Comparison of ENCODE assay signal across 12 cellular contexts in the genomic region with DNA sequence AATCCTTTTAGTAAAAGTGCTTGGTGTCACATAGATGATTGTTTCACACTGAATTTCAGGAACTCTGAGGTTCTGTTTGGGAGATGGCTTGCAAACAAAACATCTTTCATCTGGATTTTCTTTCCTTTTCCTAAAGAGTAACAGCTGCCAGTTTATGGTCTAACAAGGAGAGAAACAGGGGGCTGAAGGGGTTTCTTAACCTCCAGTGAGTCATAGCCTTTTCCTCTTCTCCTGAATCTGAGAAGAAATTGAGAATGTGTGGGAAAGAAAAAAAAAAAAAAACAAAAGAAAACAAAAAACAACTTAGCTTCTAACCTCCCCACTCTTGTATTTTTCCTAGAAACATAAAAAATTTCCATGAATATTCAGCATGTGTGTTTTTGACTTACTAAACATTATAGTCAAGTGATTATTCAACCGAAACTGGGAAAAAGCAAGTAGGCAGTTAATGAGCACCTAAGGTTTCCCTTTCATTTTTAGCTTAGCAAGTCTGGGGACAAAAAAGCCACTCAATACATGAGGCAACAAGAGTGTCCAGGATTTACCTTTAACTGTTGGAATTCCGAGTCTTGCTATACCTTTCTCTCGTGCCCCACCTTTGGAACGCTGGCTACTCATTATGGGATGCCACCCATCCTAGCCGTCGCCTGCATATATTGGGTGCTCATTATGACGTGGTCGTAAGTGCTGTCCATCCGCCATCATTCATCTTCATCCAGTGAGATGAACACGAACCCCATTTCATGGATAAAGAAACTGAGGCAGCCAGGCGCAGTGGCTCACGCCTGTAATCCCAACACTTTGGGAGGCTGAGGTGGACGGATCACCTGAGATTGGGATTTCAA. TPM values are rescaled to one million over a fixed set of nuclear protein-coding genes. Genes with fewer than 3 reads are reported as not detected.
A peak's percentile ranks its signal among the peaks of the same experiment; 100 is the strongest.
DNase-seq lines count a peak whose midpoint lies in the region; ATAC-seq and TF ChIP-seq lines count a peak whose summit lies in the region.
"Had no signal": no experiment of that assay in that cellular context is flagged by ENCODE, and none has a peak within 500 bp of the region (broad histone marks: within the 10 kb centered on the region; RNA-seq: fewer than 3 reads in every experiment).

No MANE protein-coding gene starts in this region.

- H2BK5ac ChIP-seq in H9 (ENCODE audit: insufficient read length, low read length), result no peak overlapping the region

- no peaks in the 10 kb centered on the region for H3F3A ChIP-seq in PC-3 (ENCODE audit: low read length, unreplicated experiment)

- H3K56ac ChIP-seq in H9 (ENCODE audit: insufficient read length, low read depth, low read length), result no peak overlapping the region

- H2AFZ ChIP-seq in H9 (ENCODE audit: low read length) (no peak overlapping the region), PC-3 (ENCODE audit: low read length) (no peak overlapping the region)
- H2AFZ ChIP-seq: hepatocyte had no signal

- H2AK5ac ChIP-seq in H9 (ENCODE audit: insufficient read length, low read length), result no peak overlapping the region

- no peaks in the 10 kb centered on the region for H4K20me1 ChIP-seq in H9 (ENCODE audit: control insufficient read depth, insufficient read depth, insufficient read length)
- no peaks in the 10 kb centered on the region for H4K20me1 ChIP-seq in PC-3 (ENCODE audit: low read length)

- H3K27ac ChIP-seq in CD8-positive, alpha-beta memory T cell (ENCODE audit: low read depth, low read length), result no peak overlapping the region
- H3K27ac ChIP-seq in H9 (ENCODE audit: insufficient read length, low read depth, low read length) (no peak overlapping the region), PC-3 (ENCODE audit: low read length) (no peak overlapping the region), sigmoid colon (no peak overlapping the region)
- H3K27ac ChIP-seq in naive thymus-derived CD4-positive, alpha-beta T cell (ENCODE audit: low read depth, low read length), result no peak overlapping the region
- H3K27ac ChIP-seq: cardiac muscle cell, hepatocyte had no signal

- H4K5ac ChIP-seq in H9 (ENCODE audit: insufficient read length, low read depth, low read length), result no peak overlapping the region

- no peaks in the 10 kb centered on the region for H3K9me3 Mint-ChIP-seq in CD8-positive, alpha-beta memory T cell
- peaks cover 0 to 3% of the 10 kb centered on the region in 2 experiments; a peak in 3 of 5 replicates for H3K9me3 Mint-ChIP-seq in H9
- no peaks in the 10 kb centered on the region for H3K9me3 Mint-ChIP-seq in activated naive CD4-positive, alpha-beta T cell treated with anti-CD3 and anti-CD28 coated beads, Interleukin-2, amount 50 U/mL, for 72 hours
- H3K9me3 Mint-ChIP-seq in naive thymus-derived CD4-positive, alpha-beta T cell, result no peaks in the 10 kb centered on the region

- TF ChIP-seq CTCF in H9 (conservative IDR thresholded peaks at IDR 0.05) (no peak), PC-3 (conservative IDR thresholded peaks at IDR 0.05; ENCODE audit: low read depth, low read length) (no peak), sigmoid colon (IDR thresholded peaks at IDR 0.05) (no peak)

- no peak overlapping the region for H3T11ph ChIP-seq in H9 (ENCODE audit: low read length)

- intact Hi-C loops in naive thymus-derived CD4-positive, alpha-beta T cell (cut with micrococcal nuclease), result no loop called here
- intact Hi-C loops in PC-3 (cut with micrococcal nuclease), result no loop called here
- intact Hi-C loops in sigmoid colon (cut with DNase I), result no loop called here

- H3K4me3 Mint-ChIP-seq in CD8-positive, alpha-beta memory T cell, result peak overlapping the region; percentile 79 to 91 (median 83)
- peak overlapping the region; percentile 12 to 74; a peak in 1 of 5 replicates for H3K4me3 Mint-ChIP-seq in H9
- H3K4me3 Mint-ChIP-seq in naive thymus-derived CD4-positive, alpha-beta T cell, result peak overlapping the region in 9 of 10 donors; percentile 66 to 88 (median 81)

- no TSS peak for BruUV-seq in PC-3 (replicated peaks; lab: Mats Ljungman, UMichigan)

- DNase-seq in CD8-positive, alpha-beta memory T cell, result no peak
- DNase-seq in H9 (no peak), PC-3 (no peak), sigmoid colon (no peak), NCI-H1092 treated with DMSO at 0.1 percent for 48 hours (lab: John Stamatoyannopoulos, UW) (no peak), G401 (ENCODE audit: low spot score) (no peak)
- no peak for DNase-seq in activated naive CD4-positive, alpha-beta T cell treated with anti-CD3 and anti-CD28 coated beads, Interleukin-2, amount 50 U/mL, for 72 hours (ENCODE audit: low spot score in 2 of 2)
- DNase-seq in naive thymus-derived CD4-positive, alpha-beta T cell, result no peak
- DNase-seq: NCI-H1694 had no signal

- in situ Hi-C loops in G401 (cut with HindIII; ENCODE audit: low sequenced_read_pairs), result no loop called here

- H3K23me2 ChIP-seq in H9 (ENCODE audit: insufficient read length, low read depth, low read length, poor library complexity, severe bottlenecking), result peaks cover 11% of the 10 kb centered on the region

- H3K23ac ChIP-seq in H9 (ENCODE audit: insufficient read length, low read depth, low read length), result no peak overlapping the region

- H3K4me1 Mint-ChIP-seq in CD8-positive, alpha-beta memory T cell, result peaks cover 39 to 60% (median 49%) of the 10 kb centered on the region in 3 donors
- peaks cover 19 to 29% of the 10 kb centered on the region in 2 experiments for H3K4me1 Mint-ChIP-seq in H9
- H3K4me1 Mint-ChIP-seq in naive thymus-derived CD4-positive, alpha-beta T cell, result peaks cover 30 to 70% (median 49%) of the 10 kb centered on the region in 7 donors

- CTCF ChIA-PET in CD8-positive, alpha-beta memory T cell (lab: Charles Lee), result interaction anchor here (0.9 to 2.3 kb wide), 3 partner anchors 52 to 71 kb away, joined by 3 to 5 read pairs (median 4); partner anchors contain the start of genes HPS4 and SRRD
- CTCF ChIA-PET in naive thymus-derived CD4-positive, alpha-beta T cell (lab: Charles Lee), result interaction anchor here (1.1 kb wide), 1 partner anchor 33 kb away, joined by 3 read pairs; no protein-coding TSS in a partner anchor
- CTCF ChIA-PET in PC-3 (lab: Charles Lee), result no interaction called here

- H3K36me3 Mint-ChIP-seq in CD8-positive, alpha-beta memory T cell, result peaks cover 0 to 31% (median 6%) of the 10 kb centered on the region in 3 donors
- H3K36me3 Mint-ChIP-seq in H9 (ENCODE audit: insufficient read depth in 1 of 3, low read depth in 3 of 3), result peaks cover 3 to 19% (median 13%) of the 10 kb centered on the region in 3 experiments
- peaks cover 19 to 42% of the 10 kb centered on the region in 2 donors for H3K36me3 Mint-ChIP-seq in activated naive CD4-positive, alpha-beta T cell treated with anti-CD3 and anti-CD28 coated beads, Interleukin-2, amount 50 U/mL, for 72 hours
- peaks cover 5 to 18% (median 8%) of the 10 kb centered on the region in 5 donors for H3K36me3 Mint-ChIP-seq in naive thymus-derived CD4-positive, alpha-beta T cell

- TF ChIP-seq POLR2A in sigmoid colon (IDR thresholded peaks at IDR 0.05), result no peak

- no CpG with 5 or more reads among the region's 13 CpGs for WGBS in H9 (ENCODE audit: extremely low coverage, insufficient read length, low lambda C conversion rate)
- WGBS in sigmoid colon, 2 donors, result 87 to 90% methylated on average over 13 of the region's 13 CpGs

- H4K8ac ChIP-seq in H9 (replicated peaks; ENCODE audit: insufficient read length, low read depth, low read length), result no peak overlapping the region

- H4K91ac ChIP-seq in H9 (ENCODE audit: insufficient read length, low read depth, low read length), result no peak overlapping the region

- POLR2A ChIA-PET in CD8-positive, alpha-beta memory T cell (lab: Charles Lee), result interaction anchor here (0.6 to 3.4 kb wide), 2 partner anchors 17 to 52 kb away, joined by 3 to 22 read pairs; partner anchors contain the start of genes HPS4 and SRRD
- POLR2A ChIA-PET in naive thymus-derived CD4-positive, alpha-beta T cell (lab: Charles Lee), result interaction anchor here (0.7 to 5.1 kb wide), 2 partner anchors 36 to 52 kb away, joined by 3 to 39 read pairs; partner anchors contain the start of genes HPS4 and SRRD
- POLR2A ChIA-PET in PC-3 (lab: Charles Lee; ENCODE audit: unreplicated experiment), result no interaction called here

- H3K18ac ChIP-seq in H9 (ENCODE audit: insufficient read length, low read depth, low read length), result no peak overlapping the region

- no peaks in the 10 kb centered on the region; the same call in 1 of the 2 replicates for H3K79me2 ChIP-seq in H9 (ENCODE audit: insufficient read depth, low read length)
- H3K79me2 ChIP-seq in PC-3 (ENCODE audit: low read length), result no peaks in the 10 kb centered on the region
- H3K79me2 ChIP-seq: hepatocyte had no signal

- H2BK12ac ChIP-seq in H9 (ENCODE audit: insufficient read length, low read depth, low read length), result no peak overlapping the region

- H3K9me2 ChIP-seq in PC-3 (replicated peaks; ENCODE audit: low read length), result no peaks in the 10 kb centered on the region

- no peak overlapping the region for H2BK120ac ChIP-seq in H9 (ENCODE audit: low read depth, low read length, poor library complexity, severe bottlenecking)

- H3K27me3 Mint-ChIP-seq in CD8-positive, alpha-beta memory T cell, result no peaks in the 10 kb centered on the region
- peaks cover 30% of the 10 kb centered on the region for H3K27me3 Mint-ChIP-seq in H9 (ENCODE audit: low read depth)
- peaks cover 0 to 9% (median under 1%) of the 10 kb centered on the region in 5 donors for H3K27me3 Mint-ChIP-seq in naive thymus-derived CD4-positive, alpha-beta T cell

- H3K4me3 ChIP-seq in CD8-positive, alpha-beta memory T cell (ENCODE audit: low read length), result no peak overlapping the region
- H3K4me3 ChIP-seq in naive thymus-derived CD4-positive, alpha-beta T cell (ENCODE audit: low read length), result no peak overlapping the region
- no peak overlapping the region for H3K4me3 ChIP-seq in PC-3 (ENCODE audit: low read length)
- H3K4me3 ChIP-seq in sigmoid colon, result no peak overlapping the region
- H3K4me3 ChIP-seq: cardiac muscle cell, HAP-1, hepatocyte had no signal

- H2BK15ac ChIP-seq in H9 (ENCODE audit: low read depth, low read length), result no peak overlapping the region

- H3K4me1 ChIP-seq in CD8-positive, alpha-beta memory T cell (ENCODE audit: insufficient read depth, low read length), result peaks cover 26% of the 10 kb centered on the region
- H3K4me1 ChIP-seq in H9 (ENCODE audit: insufficient read depth, low read length) (no peaks in the 10 kb centered on the region; the same call in 1 of the 2 replicates), PC-3 (ENCODE audit: insufficient read depth, low read length) (no peaks in the 10 kb centered on the region; the same call in 1 of the 2 replicates), sigmoid colon (peaks cover 0 to 21% (median 17%) of the 10 kb centered on the region in 4 donors)
- H3K4me1 ChIP-seq in naive thymus-derived CD4-positive, alpha-beta T cell (ENCODE audit: control insufficient read depth in 2 of 2, insufficient read depth in 2 of 2, low read length in 2 of 2), result peaks cover 8 to 17% of the 10 kb centered on the region in 2 donors
- H3K4me1 ChIP-seq: HAP-1 had no signal

- no peak overlapping the region for H3K14ac ChIP-seq in H9 (ENCODE audit: insufficient read depth, low read length)

- H3K9ac ChIP-seq in H9 (ENCODE audit: extremely low read depth, insufficient read length, low read length) (no peak overlapping the region), PC-3 (ENCODE audit: low read length) (no peak overlapping the region)

- H3K9me3 ChIP-seq in CD8-positive, alpha-beta memory T cell (ENCODE audit: low read length), result no peaks in the 10 kb centered on the region
- H3K9me3 ChIP-seq in H9 (ENCODE audit: control insufficient read depth, low read depth, low read length), result no peaks in the 10 kb centered on the region
- H3K9me3 ChIP-seq in naive thymus-derived CD4-positive, alpha-beta T cell (ENCODE audit: control insufficient read depth in 2 of 3, low read length in 3 of 3), result no peaks in the 10 kb centered on the region
- no peaks in the 10 kb centered on the region for H3K9me3 ChIP-seq in PC-3 (ENCODE audit: low read length)
- no peaks in the 10 kb centered on the region for H3K9me3 ChIP-seq in sigmoid colon
- H3K9me3 ChIP-seq: HAP-1 had no signal

- H3K27ac Mint-ChIP-seq in CD8-positive, alpha-beta memory T cell, result peak overlapping the region in 4 of 8 donors; percentile 34 to 89 (median 64)
- H3K27ac Mint-ChIP-seq in H9, result no peak overlapping the region
- H3K27ac Mint-ChIP-seq in activated naive CD4-positive, alpha-beta T cell treated with anti-CD3 and anti-CD28 coated beads, Interleukin-2, amount 50 U/mL, for 72 hours, result peak overlapping the region; percentile 40 to 86
- H3K27ac Mint-ChIP-seq in naive thymus-derived CD4-positive, alpha-beta T cell, result peak overlapping the region in 3 of 9 donors; percentile 44 to 84 (median 65)

- no peaks in the 10 kb centered on the region for H3K27me3 ChIP-seq in CD8-positive, alpha-beta memory T cell (ENCODE audit: insufficient read depth, low read length, poor library complexity, severe bottlenecking)
- H3K27me3 ChIP-seq in H9 (ENCODE audit: insufficient read depth, low read length), result no peaks in the 10 kb centered on the region
- H3K27me3 ChIP-seq in naive thymus-derived CD4-positive, alpha-beta T cell (ENCODE audit: control insufficient read depth in 2 of 2, insufficient read depth in 2 of 2, low read length in 2 of 2), result no peaks in the 10 kb centered on the region
- H3K27me3 ChIP-seq in PC-3 (ENCODE audit: low read length), result no peaks in the 10 kb centered on the region
- H3K27me3 ChIP-seq in sigmoid colon, result no peaks in the 10 kb centered on the region

- TF ChIP-seq EP300 in sigmoid colon (IDR thresholded peaks at IDR 0.05), result no peak

- no peak overlapping the region for H3K4ac ChIP-seq in H9 (ENCODE audit: low read depth, low read length)

- no peak overlapping the region for H3K4me2 ChIP-seq in H9 (ENCODE audit: insufficient read depth, insufficient read length, low read length)
- no peak overlapping the region for H3K4me2 ChIP-seq in PC-3 (ENCODE audit: low read length)
- H3K4me2 ChIP-seq: hepatocyte had no signal

- H2BK20ac ChIP-seq in H9 (ENCODE audit: low read depth, low read length, poor library complexity, severe bottlenecking), result no peak overlapping the region

- peak in 1 of 2 donors; percentile 9 for ATAC-seq in activated naive CD4-positive, alpha-beta T cell treated with anti-CD3 and anti-CD28 coated beads, Interleukin-2, amount 50 U/mL, for 72 hours
- no peak for ATAC-seq in naive thymus-derived CD4-positive, alpha-beta T cell
- ATAC-seq in PC-3, result no peak

- H3K36me3 ChIP-seq in CD8-positive, alpha-beta memory T cell (ENCODE audit: insufficient read depth, low read length), result peaks cover 13% of the 10 kb centered on the region
- peaks cover 0 to 19% (median 0%) of the 10 kb centered on the region in 3 experiments for H3K36me3 ChIP-seq in naive thymus-derived CD4-positive, alpha-beta T cell (ENCODE audit: control insufficient read depth in 2 of 3, insufficient read depth in 3 of 3, low read length in 3 of 3)
- H3K36me3 ChIP-seq in PC-3 (ENCODE audit: low read depth, low read length) (no peaks in the 10 kb centered on the region), sigmoid colon (peaks cover 0 to 6% (median 0%) of the 10 kb centered on the region in 4 donors)
- H3K36me3 ChIP-seq: cardiac muscle cell, HAP-1 had no signal

- H3K79me1 ChIP-seq in H9 (ENCODE audit: insufficient read depth, low read depth, low read length, poor library complexity, severe bottlenecking), result no peaks in the 10 kb centered on the region

RNA-seq across cellular contexts. Expression of gene ASPHD2, which starts 2.3 kb away (rescaled TPM):
- 10 to 100 TPM; 13.1 to 14.2 TPM for total RNA-seq in CD8-positive, alpha-beta memory T cell
- 4.1 TPM for polyA plus RNA-seq in CD8-positive, alpha-beta memory T cell
- total RNA-seq in H9 (2021), result 7.1 and 8.5 TPM in 2 replicates
- 10 to 100 TPM in 1 of 2 donors, 1 to 10 TPM in 1; 3.5 to 15.1 TPM for total RNA-seq in activated naive CD4-positive, alpha-beta T cell treated with anti-CD3 and anti-CD28 coated beads, Interleukin-2, amount 50 U/mL, for 72 hours
- 10 to 100 TPM in 1 of 5 experiments, 1 to 10 TPM in 4; 1.8 to 18.1 (median 2.7) TPM for total RNA-seq in naive thymus-derived CD4-positive, alpha-beta T cell
- polyA plus RNA-seq in naive thymus-derived CD4-positive, alpha-beta T cell, result 1 to 10 TPM; 1.5 to 3.2 TPM
- total RNA-seq in PC-3 (2014; rRNA removed), result 2.1 and 2.4 TPM in 2 replicates
- total RNA-seq in sigmoid colon, result 1 to 10 TPM in 3 of 4 donors, under 1 TPM in 1; 0.83 to 1.6 (median 1.3) TPM
- 1 to 10 TPM; 1.2 to 3.4 (median 1.8) TPM for polyA plus RNA-seq in sigmoid colon
- 2.8 and 3.2 TPM in 2 replicates for total RNA-seq in G401 (2014; rRNA removed; shearing (Covaris generic))

RNA-seq across cellular contexts. Expression of gene HPS4, which starts 52.2 kb away (rescaled TPM):
- total RNA-seq in CD8-positive, alpha-beta memory T cell, result 10 to 100 TPM; 36.7 to 36.8 TPM
- 18.9 TPM for polyA plus RNA-seq in CD8-positive, alpha-beta memory T cell
- total RNA-seq in H9 (2021) (24.4 and 26.2 TPM in 2 replicates), PC-3 (2014; rRNA removed) (15.9 and 19.9 TPM in 2 replicates), sigmoid colon (10 to 100 TPM; 16.0 to 48.7 (median 20.5) TPM)
- 10 to 100 TPM; 51.3 to 62.6 TPM for total RNA-seq in activated naive CD4-positive, alpha-beta T cell treated with anti-CD3 and anti-CD28 coated beads, Interleukin-2, amount 50 U/mL, for 72 hours
- total RNA-seq in naive thymus-derived CD4-positive, alpha-beta T cell, result 10 to 100 TPM; 45.5 to 64.3 (median 59.1) TPM
- polyA plus RNA-seq in naive thymus-derived CD4-positive, alpha-beta T cell, result 10 to 100 TPM; 21.5 to 23.9 TPM
- polyA plus RNA-seq in sigmoid colon, result 10 to 100 TPM in 1 of 3 donors, 1 to 10 TPM in 2; 4.8 to 19.0 (median 9.0) TPM
- 23.6 and 32.7 TPM in 2 replicates for total RNA-seq in G401 (2014; rRNA removed; shearing (Covaris generic))

RNA-seq across cellular contexts. Expression of gene SRRD, which starts 52.3 kb away (rescaled TPM):
- 10 to 100 TPM; 32.8 to 33.3 TPM for total RNA-seq in CD8-positive, alpha-beta memory T cell
- 28.5 TPM for polyA plus RNA-seq in CD8-positive, alpha-beta memory T cell
- total RNA-seq in H9 (2021), result 32.2 and 36.0 TPM in 2 replicates
- 10 to 100 TPM; 18.6 to 27.4 TPM for total RNA-seq in activated naive CD4-positive, alpha-beta T cell treated with anti-CD3 and anti-CD28 coated beads, Interleukin-2, amount 50 U/mL, for 72 hours
- total RNA-seq in naive thymus-derived CD4-positive, alpha-beta T cell, result 10 to 100 TPM; 18.9 to 22.8 (median 20.1) TPM
- polyA plus RNA-seq in naive thymus-derived CD4-positive, alpha-beta T cell, result 10 to 100 TPM; 23.4 to 29.0 TPM
- 17.6 and 21.1 TPM in 2 replicates for total RNA-seq in PC-3 (2014; rRNA removed)
- 10 to 100 TPM in 3 of 4 donors, 1 to 10 TPM in 1; 10.0 to 17.4 (median 11.3) TPM for total RNA-seq in sigmoid colon
- polyA plus RNA-seq in sigmoid colon, result 10 to 100 TPM in 1 of 3 donors, 1 to 10 TPM in 2; 4.4 to 10.0 (median 4.8) TPM
- total RNA-seq in G401 (2014; rRNA removed; shearing (Covaris generic)), result 32.4 and 47.1 TPM in 2 replicates

Comparison
In these comparisons a context has a peak if more than half of its experiments do, and no peak if none do; other contexts are left out.
1. H3K27ac Mint-ChIP-seq: peak in activated naive CD4-positive, alpha-beta T cell treated with anti-CD3 and anti-CD28 coated beads, Interleukin-2, amount 50 U/mL, for 72 hours (2 of 2); none in H9 (0 of 3).
2. Peak in every context shown above with its lines, with median percentiles within 50 percentile points of each other: H3K4me3 Mint-ChIP-seq.